10 cellular contexts compared by ENCODE assay signal in the genomic region with DNA sequence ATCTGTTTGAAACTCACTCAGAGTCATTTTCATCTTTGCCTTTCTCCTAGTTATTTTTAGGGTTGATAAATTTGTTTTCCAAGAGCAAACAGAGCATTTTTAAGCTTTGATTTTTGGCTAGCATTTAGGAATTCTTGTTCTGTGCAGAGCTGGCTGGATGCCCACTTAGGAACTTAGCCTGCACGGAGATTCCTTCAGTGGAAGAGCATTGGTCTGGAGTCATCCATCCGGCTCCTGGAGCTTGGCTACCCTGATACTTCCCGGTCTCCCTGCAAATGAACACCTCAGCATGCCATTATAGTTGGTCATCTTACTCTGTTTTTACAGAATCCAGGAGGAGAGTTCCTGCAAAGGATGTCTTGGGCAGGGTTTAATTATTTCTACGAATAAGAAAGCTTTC. TPM values are rescaled to one million over a fixed set of nuclear protein-coding genes. Genes with fewer than 3 reads are reported as not detected.
A peak's percentile ranks its signal among the peaks of the same experiment; 100 is the strongest.
DNase-seq lines count a peak whose midpoint lies in the region; ATAC-seq and TF ChIP-seq lines count a peak whose summit lies in the region.
"Had no signal": no experiment of that assay in that cellular context is flagged by ENCODE, and none has a peak within 500 bp of the region (broad histone marks: within the 10 kb centered on the region; RNA-seq: fewer than 3 reads in every experiment).

No MANE protein-coding gene starts in this region.

- H3K4me3 Mint-ChIP-seq in MCF 10A (ENCODE audit: unreplicated experiment), result no peak overlapping the region

- H3K36me3 ChIP-seq in tibial artery, result no peaks in the 10 kb centered on the region

- POLR2A ChIA-PET in MCF 10A (lab: Yijun Ruan, JAX), result interaction anchor here (0.6 to 1.5 kb wide), 6 partner anchors 17 to 146 kb away, joined by 3 to 4 read pairs (median 3); no protein-coding TSS in a partner anchor

- peaks cover 34% of the 10 kb centered on the region for H3K4me1 Mint-ChIP-seq in MCF 10A (ENCODE audit: insufficient read depth, unreplicated experiment)

- no peak for ATAC-seq in HG03354 (IDR thresholded peaks at IDR 0.05; ENCODE audit: poor library complexity, severe bottlenecking, unreplicated experiment)
- ATAC-seq in HG03097 (IDR thresholded peaks at IDR 0.05; ENCODE audit: low FRiP score, unreplicated experiment), result no peak

- TF ChIP-seq CTCF in MCF 10A (IDR thresholded peaks at IDR 0.05; ENCODE audit: unreplicated experiment), result no peak
- TF ChIP-seq CTCF in tibial artery (IDR thresholded peaks at IDR 0.05), result no peak

- peaks cover 0 to 47% (median 41%) of the 10 kb centered on the region in 4 donors for H3K4me1 ChIP-seq in tibial artery

- CTCF ChIA-PET in MCF 10A (lab: Yijun Ruan, JAX), result interaction anchor here (0.7 to 1.0 kb wide), 3 partner anchors 10 to 211 kb away, joined by 3 to 4 read pairs (median 4); no protein-coding TSS in a partner anchor

- peak overlapping the region; percentile 61 for H3K27ac Mint-ChIP-seq in MCF 10A (ENCODE audit: low read depth, unreplicated experiment)

- H3K9me3 ChIP-seq in tibial artery, result no peaks in the 10 kb centered on the region

- DNase-seq in HPDE6-E6E7 (ENCODE audit: extremely low spot score) (peak; percentile 45), MCF 10A (ENCODE audit: unreplicated experiment) (peak; percentile 80), inferior parietal cortex (ENCODE audit: extremely low spot score) (peak; percentile 63), tibial artery (peak; percentile 57 to 81), AML-193 (lab: John Stamatoyannopoulos, UW) (no peak)
- DNase-seq in stimulated activated naive CD4-positive, alpha-beta T cell treated with Interleukin-2 at 50 U/mL for 16 hours (lab: John Stamatoyannopoulos, UW), result no peak
- DNase-seq: NCI-H1105 treated with DMSO at 0.1 percent for 48 hours, SIG-M5 had no signal

- no peak overlapping the region for H3K4me3 ChIP-seq in tibial artery

- H3K9me3 Mint-ChIP-seq in MCF 10A (ENCODE audit: unreplicated experiment), result no peaks in the 10 kb centered on the region

- no peaks in the 10 kb centered on the region for H3K27me3 Mint-ChIP-seq in MCF 10A (ENCODE audit: insufficient read depth, unreplicated experiment)

- no TSS peak for BruUV-seq in MCF 10A (replicated peaks; lab: Mats Ljungman, UMichigan)

- peak overlapping the region; percentile 83 for H3K27ac ChIP-seq in tibial artery

- peaks cover 5% of the 10 kb centered on the region for H3K36me3 Mint-ChIP-seq in MCF 10A (ENCODE audit: insufficient read depth, unreplicated experiment)

- H3K27me3 ChIP-seq in tibial artery, result no peaks in the 10 kb centered on the region

- intact Hi-C loops in MCF 10A (cut with micrococcal nuclease) (no loop called here), tibial artery (cut with DNase I; ENCODE audit: low total_unique reads) (no loop called here)

RNA-seq across cellular contexts. Expression of gene SPECC1, which starts 57.1 kb away (rescaled TPM):
- total RNA-seq in MCF 10A (2022), result 48.7 and 55.3 TPM in 2 replicates

Comparison
In these comparisons a context has a peak if more than half of its experiments do, and no peak if none do; other contexts are left out.
1. DNase-seq: peak in HPDE6-E6E7 (single experiment), MCF 10A (single experiment), inferior parietal cortex (single experiment) and tibial artery (2 of 2); none in AML-193 (0 of 2) and stimulated activated naive CD4-positive, alpha-beta T cell treated with Interleukin-2 at 50 U/mL for 16 hours (single experiment).